Comparison of ENCODE assay signal across 8 cellular contexts in genomic region chr14:49622022-49622607, GRCh38. TPM values are rescaled to one million over a fixed set of nuclear protein-coding genes. Genes with fewer than 3 reads are reported as not detected.
DNase-seq lines count a peak whose midpoint lies in the region; ATAC-seq and TF ChIP-seq lines count a peak whose summit lies in the region.

No MANE protein-coding gene starts in this region.

- no peaks in the 10 kb centered on the region for H3K27me3 ChIP-seq in BJ (ENCODE audit: control insufficient read depth, insufficient read depth, low read length)

- peak overlapping the region; percentile 95 for H3K4me3 ChIP-seq in BJ (ENCODE audit: low read depth, low read length)

- DNase-seq in BJ (ENCODE audit: low read depth) (no peak), natural killer cell (no peak), AG20443 (ENCODE audit: low spot score) (no peak), dermis blood vessel endothelial cell (no peak), NCI-H1092 treated with DMSO at 0.1 percent for 48 hours (lab: John Stamatoyannopoulos, UW) (no peak)
- no peak for DNase-seq in central memory CD8-positive, alpha-beta T cell (ENCODE audit: low spot score in 2 of 2)

- H3K4me3 Mint-ChIP-seq in IgD-negative memory B cell (peak overlapping the region; percentile 98 to 100 (median 99)), natural killer cell (peak overlapping the region; percentile 98)
- peak overlapping the region; percentile 97 for H3K4me3 Mint-ChIP-seq in central memory CD8-positive, alpha-beta T cell

- H3K27me3 Mint-ChIP-seq in IgD-negative memory B cell = no peaks in the 10 kb centered on the region
- no peaks in the 10 kb centered on the region for H3K27me3 Mint-ChIP-seq in central memory CD8-positive, alpha-beta T cell
- H3K27me3 Mint-ChIP-seq in natural killer cell (ENCODE audit: low read depth in 2 of 2) = no peaks in the 10 kb centered on the region

- H3K4me1 Mint-ChIP-seq in IgD-negative memory B cell (peaks cover 42 to 52% (median 46%) of the 10 kb centered on the region in 3 donors), natural killer cell (peaks cover 43 to 58% of the 10 kb centered on the region in 2 donors)
- H3K4me1 Mint-ChIP-seq in central memory CD8-positive, alpha-beta T cell = peaks cover 57% of the 10 kb centered on the region

- H3K27ac Mint-ChIP-seq in IgD-negative memory B cell = peak overlapping the region; percentile 81 to 99 (median 98)
- peak overlapping the region; percentile 100 for H3K27ac Mint-ChIP-seq in central memory CD8-positive, alpha-beta T cell (ENCODE audit: low read depth)
- H3K27ac Mint-ChIP-seq in natural killer cell = peak overlapping the region; percentile 99

- ATAC-seq in central memory CD8-positive, alpha-beta T cell (replicated peaks; ENCODE audit: extremely low read depth, poor library complexity, severe bottlenecking) = no peak
- ATAC-seq in natural killer cell = no peak
- ATAC-seq in HG03520 (IDR thresholded peaks at IDR 0.05; ENCODE audit: unreplicated experiment) = no peak

- no peaks in the 10 kb centered on the region for H3K36me3 ChIP-seq in BJ (ENCODE audit: control insufficient read depth, insufficient read depth, low read length)

- H3K9me3 Mint-ChIP-seq in IgD-negative memory B cell (no peaks in the 10 kb centered on the region), natural killer cell (no peaks in the 10 kb centered on the region)
- no peaks in the 10 kb centered on the region for H3K9me3 Mint-ChIP-seq in central memory CD8-positive, alpha-beta T cell

- no peak for TF ChIP-seq CTCF in BJ (IDR thresholded peaks at IDR 0.05; ENCODE audit: insufficient read depth, low read depth, low read length)
- TF ChIP-seq CTCF in natural killer cell (IDR thresholded peaks at IDR 0.05) = no peak

- CTCF ChIA-PET in BJ (lab: Yijun Ruan, JAX) = interaction anchor here (1.3 to 2.9 kb wide), 2 partner anchors 12 to 35 kb away, joined by 4 to 25 read pairs; partner anchors contain the start of gene DNAAF2

- H3K36me3 Mint-ChIP-seq in IgD-negative memory B cell (peaks cover 4% of the 10 kb centered on the region), natural killer cell (peaks cover 12% of the 10 kb centered on the region)
- H3K36me3 Mint-ChIP-seq in central memory CD8-positive, alpha-beta T cell (ENCODE audit: insufficient read depth) = peaks cover 57% of the 10 kb centered on the region

- intact Hi-C loops in natural killer cell (cut with micrococcal nuclease) = loop anchor here (10.0 kb wide), 1 partner anchor 693 kb away; the partner anchor contains the start of genes DMAC2L and L2HGDH

- POLR2A ChIA-PET in BJ (lab: Charles Lee) = interaction anchor here (0.7 kb wide), 1 partner anchor 13 kb away, joined by 3 read pairs; the partner anchor contains the start of gene DNAAF2

RNA-seq across cellular contexts. Expression of gene MGAT2, which starts 1.5 kb away (rescaled TPM):
- polyA plus RNA-seq in BJ (2011; rRNA removed) (24.1 and 35.2 TPM in 2 replicates), IgD-negative memory B cell (31.3 TPM)
- polyA minus RNA-seq in BJ (2011; rRNA and poly(A)+ RNA removed) = 12.0 and 18.5 TPM in 2 replicates
- total RNA-seq in natural killer cell (10 to 100 TPM; 29.9 to 34.8 (median 33.8) TPM), dermis blood vessel endothelial cell (98.6 and 104 TPM in 2 replicates)

RNA-seq across cellular contexts. Expression of gene RPL36AL, which starts 1.7 kb away (rescaled TPM):
- polyA plus RNA-seq in BJ (2011; rRNA removed) (87.9 and 203 TPM in 2 replicates), IgD-negative memory B cell (504 TPM)
- 16.8 and 25.8 TPM in 2 replicates for polyA minus RNA-seq in BJ (2011; rRNA and poly(A)+ RNA removed)
- total RNA-seq in natural killer cell (100 to 1,000 TPM; 126 to 166 (median 150) TPM), dermis blood vessel endothelial cell (210 and 341 TPM in 2 replicates)

RNA-seq across cellular contexts. Expression of gene DNAAF2, which starts 12.9 kb away (rescaled TPM):
- polyA plus RNA-seq in BJ (2011; rRNA removed) (3.6 and 4.2 TPM in 2 replicates), IgD-negative memory B cell (33.4 TPM)
- 1.0 and 1.1 TPM in 2 replicates for polyA minus RNA-seq in BJ (2011; rRNA and poly(A)+ RNA removed)
- total RNA-seq in natural killer cell (10 to 100 TPM; 10.5 to 16.2 (median 11.4) TPM), dermis blood vessel endothelial cell (9.8 and 12.3 TPM in 2 replicates)

RNA-seq across cellular contexts. Expression of gene LRR1, which starts 23.4 kb away (rescaled TPM):
- polyA plus RNA-seq in BJ (2011; rRNA removed) (8.6 and 11.9 TPM in 2 replicates), IgD-negative memory B cell (10.1 TPM)
- 3.7 and 4.5 TPM in 2 replicates for polyA minus RNA-seq in BJ (2011; rRNA and poly(A)+ RNA removed)
- total RNA-seq in natural killer cell (10 to 100 TPM in 1 of 3 donors, 1 to 10 TPM in 2; 8.1 to 11.7 (median 8.7) TPM), dermis blood vessel endothelial cell (15.7 and 26.0 TPM in 2 replicates)

RNA-seq across cellular contexts. Expression of gene RPS29, which starts 35.9 kb away (rescaled TPM):
- polyA plus RNA-seq in BJ (2011; rRNA removed) = 3,639 and 4,331 TPM in 2 replicates
- polyA minus RNA-seq in BJ (2011; rRNA and poly(A)+ RNA removed) = 490 and 796 TPM in 2 replicates
- polyA plus RNA-seq in IgD-negative memory B cell = 10,099 TPM
- total RNA-seq in natural killer cell = 1,000 to 10,000 TPM; 1,124 to 1,711 (median 1,654) TPM
- total RNA-seq in dermis blood vessel endothelial cell = 539 and 3,318 TPM in 2 replicates
